25 cellular contexts compared by ENCODE assay signal in the genomic region with DNA sequence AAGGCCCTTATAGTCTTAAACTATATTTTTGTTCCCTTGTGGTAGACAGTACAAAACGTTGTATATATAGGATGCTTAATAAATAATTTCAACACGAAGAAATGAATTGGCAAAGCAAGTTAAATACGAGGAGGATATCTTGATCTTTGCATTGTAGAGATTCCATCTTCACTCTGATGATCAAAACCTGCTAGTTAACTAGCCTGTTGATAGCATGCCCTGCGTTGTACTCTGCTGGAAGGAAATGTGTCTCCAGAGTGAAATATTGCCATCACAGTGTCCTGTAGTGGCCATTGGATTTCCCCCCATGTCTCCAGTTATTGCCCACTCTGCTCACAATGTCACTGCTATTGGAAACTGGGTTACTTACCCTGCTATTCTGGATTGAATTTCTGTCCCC.
A peak's percentile ranks its signal among the peaks of the same experiment; 100 is the strongest.
DNase-seq lines count a peak whose midpoint lies in the region; TF ChIP-seq lines count a peak whose summit lies in the region.
"Had no signal": no experiment of that assay in that cellular context is flagged by ENCODE, and none has a peak within 500 bp of the region (broad histone marks: within the 10 kb centered on the region; RNA-seq: fewer than 3 reads in every experiment).

No MANE protein-coding gene starts in this region.

- TF ChIP-seq CTCF in HEK293 (tag by site-specific recombination; IDR thresholded peaks at IDR 0.05) = no peak
- TF ChIP-seq CTCF in dorsolateral prefrontal cortex (IDR thresholded peaks at IDR 0.05 in 54 of 56, conservative IDR thresholded peaks at IDR 0.05 in 2 of 56; ENCODE audit: low read depth in 1 of 56, partially characterized antibody in 56 of 56) = no peak
- TF ChIP-seq CTCF in osteoblast (IDR thresholded peaks at IDR 0.05; ENCODE audit: extremely low read depth, low read depth, low read length) = no peak
- no peak for TF ChIP-seq CTCF in hepatocyte (IDR thresholded peaks at IDR 0.05; ENCODE audit: poor library complexity)

- H3K4me1 ChIP-seq in HEK293 (ENCODE audit: control insufficient read depth, insufficient read depth, low read length) = peaks cover 16% of the 10 kb centered on the region
- H3K4me1 ChIP-seq in osteoblast (ENCODE audit: insufficient read depth, low read length) = peaks cover 67% of the 10 kb centered on the region
- peaks cover 10% of the 10 kb centered on the region for H3K4me1 ChIP-seq in hepatocyte (ENCODE audit: insufficient read depth)

- peaks cover 59% of the 10 kb centered on the region for H3K79me2 ChIP-seq in osteoblast (ENCODE audit: insufficient read depth, low read length)
- H3K79me2 ChIP-seq in hepatocyte = peaks cover 91% of the 10 kb centered on the region

- no peaks in the 10 kb centered on the region for H3K9me2 ChIP-seq in hepatocyte (replicated peaks; ENCODE audit: insufficient read depth)

- H3K36me3 ChIP-seq in HEK293 (ENCODE audit: control insufficient read depth in 2 of 2, insufficient read depth in 1 of 2, low read length in 2 of 2) (no peaks in the 10 kb centered on the region), osteoblast (ENCODE audit: insufficient read depth, low read length) (no peaks in the 10 kb centered on the region), hepatocyte (replicated peaks; ENCODE audit: insufficient read depth, low read depth) (no peaks in the 10 kb centered on the region)
- H3K36me3 ChIP-seq: ascending aorta; BLaER1 treated with 17β-estradiol and CSF1 and Interleukin-3, amounts not matched to agents 10 nM and 100 nM; neutrophil; upper lobe of right lung had no signal

- no peaks in the 10 kb centered on the region for H3K9me3 ChIP-seq in HEK293 (ENCODE audit: control insufficient read depth, insufficient read depth, low read depth, low read length)
- H3K9me3 ChIP-seq in osteoblast (ENCODE audit: low read depth, low read length) = no peaks in the 10 kb centered on the region
- no peaks in the 10 kb centered on the region for H3K9me3 ChIP-seq in hepatocyte (ENCODE audit: low read depth)
- H3K9me3 ChIP-seq: ascending aorta; BLaER1 treated with 17β-estradiol and CSF1 and Interleukin-3, amounts not matched to agents 10 nM and 100 nM; neutrophil; upper lobe of right lung had no signal

- CTCF ChIA-PET in HEK293 (lab: Yijun Ruan, JAX) = no interaction called here

- peak overlapping the region; percentile 80 for H3K4me2 ChIP-seq in osteoblast (ENCODE audit: insufficient read depth, low read length)
- H3K4me2 ChIP-seq in hepatocyte = no peak overlapping the region

- H3K27me3 ChIP-seq in dorsolateral prefrontal cortex (no peaks in the 10 kb centered on the region), osteoblast (ENCODE audit: insufficient read depth, low read length) (no peaks in the 10 kb centered on the region), hepatocyte (no peaks in the 10 kb centered on the region)
- H3K27me3 ChIP-seq: ascending aorta; BLaER1 treated with 17β-estradiol and CSF1 and Interleukin-3, amounts not matched to agents 10 nM and 100 nM; neutrophil; upper lobe of right lung had no signal

- 75% methylated on average over 4 of the region's 4 CpGs for WGBS in hepatocyte (ENCODE audit: low lambda C conversion rate, missing lambda C conversion rate)

- in situ Hi-C loops in SK-MEL-5 (cut with HindIII; ENCODE audit: low pct_unique_long_range_greater_than_20kb, low sequenced_read_pairs) = no loop called here

- H3K4me3 ChIP-seq in HEK293 (ENCODE audit: low read depth, low read length) (no peak overlapping the region), dorsolateral prefrontal cortex (peak overlapping the region in 41 of 59 donors; percentile 1 to 52 (median 38)), osteoblast (ENCODE audit: insufficient read depth, low read length) (peak overlapping the region; percentile 58), hepatocyte (no peak overlapping the region)
- H3K4me3 ChIP-seq: ascending aorta; BLaER1 treated with 17β-estradiol and CSF1 and Interleukin-3, amounts not matched to agents 10 nM and 100 nM; coronary artery; upper lobe of right lung had no signal

- no peaks in the 10 kb centered on the region for H4K20me1 ChIP-seq in osteoblast (ENCODE audit: insufficient read depth, low read length)
- H4K20me1 ChIP-seq in hepatocyte (ENCODE audit: insufficient read depth, poor library complexity, severe bottlenecking) = peaks cover 7% of the 10 kb centered on the region
- H4K20me1 ChIP-seq: BLaER1 treated with 17β-estradiol and CSF1 and Interleukin-3, amounts not matched to agents 10 nM and 100 nM had no signal

- DNase-seq in SK-MEL-5 (ENCODE audit: low read depth, low spot score) (peak; percentile 52), dorsolateral prefrontal cortex (no peak), osteoblast (ENCODE audit: insufficient read length, low spot score, missing footprints) (no peak), activated gamma-delta T cell treated with Interleukin-2 at 50 U/mL for 16 hours (no peak), hepatocyte (ENCODE audit: low spot score) (no peak), NCI-H1092 (lab: John Stamatoyannopoulos, UW) (no peak), COLO668 (lab: John Stamatoyannopoulos, UW; ENCODE audit: unreplicated experiment) (no peak)
- DNase-seq: activated CD4-positive, alpha-beta T cell treated with anti-CD3 and anti-CD28 coated beads for 48 hours; activated CD8-positive, alpha-beta memory T cell treated with anti-CD3 and anti-CD28 coated beads for 24 hours; activated naive CD8-positive, alpha-beta T cell treated with anti-CD3 and anti-CD28 coated beads for 36 hours; activated T-cell treated with anti-CD3 and anti-CD28 coated beads for 4 hours; DMS79; NCI-H1048; NCI-H1694; NCI-H446; NCI-H774; stimulated activated naive CD4-positive, alpha-beta T cell; T-cell; upper lobe of right lung had no signal

- POLR2A ChIA-PET in HEK293 (lab: Yijun Ruan, JAX) = no interaction called here

- H2AFZ ChIP-seq in osteoblast (ENCODE audit: low read length) = no peak overlapping the region
- H2AFZ ChIP-seq in hepatocyte = no peak overlapping the region

- intact Hi-C loops in dorsolateral prefrontal cortex (cut with DNase I) = loop anchor here (10.0 kb wide), 1 partner anchor 54 kb away; no protein-coding TSS in a partner anchor

- H3K27ac ChIP-seq in HEK293 (ENCODE audit: extremely low read depth, low read depth, low read length) (no peak overlapping the region), dorsolateral prefrontal cortex (peak overlapping the region in 30 of 59 donors; percentile 1 to 59 (median 38)), osteoblast (ENCODE audit: low read depth, low read length) (peak overlapping the region; percentile 91), hepatocyte (no peak overlapping the region)
- H3K27ac ChIP-seq: BLaER1 treated with 17β-estradiol and CSF1 and Interleukin-3, amounts not matched to agents 10 nM and 100 nM; neutrophil; upper lobe of right lung; WERI-Rb-1 had no signal

TF ChIP-seq in HEK293, 187 proteins besides CTCF, POLR2A, EP300 and RAD21:
- TF ChIP-seq ZNF155 (tag by site-specific recombination; IDR thresholded peaks at IDR 0.05) = no peak
- peak; percentile 64 for TF ChIP-seq SCRT2 (tag by site-specific recombination; IDR thresholded peaks at IDR 0.05)

Comparison
In these comparisons a context has a peak if more than half of its experiments do, and no peak if none do; other contexts are left out.
1. H3K27ac ChIP-seq: peak in dorsolateral prefrontal cortex (30 of 59) and osteoblast (single experiment); none in HEK293 (single experiment) and hepatocyte (single experiment).
2. H3K4me3 ChIP-seq: peak in dorsolateral prefrontal cortex (41 of 59) and osteoblast (single experiment); none in HEK293 (single experiment) and hepatocyte (single experiment).